8 cellular contexts compared by ENCODE assay signal in genomic region chr2:218068721-218069334, GRCh38. TPM values are rescaled to one million over a fixed set of nuclear protein-coding genes. Genes with fewer than 3 reads are reported as not detected.
DNase-seq lines count a peak whose midpoint lies in the region; ATAC-seq and TF ChIP-seq lines count a peak whose summit lies in the region.
"Not testable (repeated sequence)": the region's sequence is repeated elsewhere in the genome, so short reads cannot be mapped to it uniquely, and the experiment has no call there.

RUFY4 (plus strand) TSS chr2:218069253; CDS start chr2:218070606, 1,353 bp downstream.

- H3K4me1 Mint-ChIP-seq in chondrocyte (ENCODE audit: low read depth), result not testable (repeated sequence)

- DNase-seq in AML-193 (lab: John Stamatoyannopoulos, UW) (peak; percentile 41 to 66), GM19240 (ENCODE audit: insufficient read length, low spot score) (peak; percentile 45), NCI-H446 treated with DMSO at 0.1 percent for 48 hours (lab: John Stamatoyannopoulos, UW) (peak; percentile 1), kidney tubule cell (ENCODE audit: low spot score) (peak; percentile 79)
- peak; percentile 43 for DNase-seq in activated CD4-positive, alpha-beta T cell treated with anti-CD3 and anti-CD28 coated beads for 1 hour
- DNase-seq in chondrocyte (ENCODE audit: low spot score), result not testable (repeated sequence)
- peak; percentile 25 to 27 for DNase-seq in stimulated activated CD4-positive, alpha-beta T cell treated with anti-CD3 and anti-CD28 coated beads, Interleukin-1b, Interleukin-23, amount 100 ng/mL, for 1 hour (ENCODE audit: low read depth in 2 of 2)

- TF ChIP-seq CTCF in chondrocyte (IDR thresholded peaks at IDR 0.05), result peak; percentile 84

- not testable (repeated sequence) for H3K9me3 Mint-ChIP-seq in chondrocyte (ENCODE audit: low read depth)

- not testable (repeated sequence) for H3K27ac Mint-ChIP-seq in chondrocyte (ENCODE audit: unreplicated experiment)

- ATAC-seq in HG03432 (IDR thresholded peaks at IDR 0.05; ENCODE audit: unreplicated experiment), result peak; percentile 85

- not testable (repeated sequence) for H3K36me3 Mint-ChIP-seq in chondrocyte (ENCODE audit: low read depth)

- not testable (repeated sequence) for H3K27me3 Mint-ChIP-seq in chondrocyte (ENCODE audit: low read depth)

- H3K4me3 Mint-ChIP-seq in chondrocyte (ENCODE audit: unreplicated experiment), result not testable (repeated sequence)

RNA-seq across cellular contexts. Expression of gene RUFY4, which starts in this region (rescaled TPM):
- total RNA-seq in chondrocyte, result not detected in 3 replicates
